In the genomic region with DNA sequence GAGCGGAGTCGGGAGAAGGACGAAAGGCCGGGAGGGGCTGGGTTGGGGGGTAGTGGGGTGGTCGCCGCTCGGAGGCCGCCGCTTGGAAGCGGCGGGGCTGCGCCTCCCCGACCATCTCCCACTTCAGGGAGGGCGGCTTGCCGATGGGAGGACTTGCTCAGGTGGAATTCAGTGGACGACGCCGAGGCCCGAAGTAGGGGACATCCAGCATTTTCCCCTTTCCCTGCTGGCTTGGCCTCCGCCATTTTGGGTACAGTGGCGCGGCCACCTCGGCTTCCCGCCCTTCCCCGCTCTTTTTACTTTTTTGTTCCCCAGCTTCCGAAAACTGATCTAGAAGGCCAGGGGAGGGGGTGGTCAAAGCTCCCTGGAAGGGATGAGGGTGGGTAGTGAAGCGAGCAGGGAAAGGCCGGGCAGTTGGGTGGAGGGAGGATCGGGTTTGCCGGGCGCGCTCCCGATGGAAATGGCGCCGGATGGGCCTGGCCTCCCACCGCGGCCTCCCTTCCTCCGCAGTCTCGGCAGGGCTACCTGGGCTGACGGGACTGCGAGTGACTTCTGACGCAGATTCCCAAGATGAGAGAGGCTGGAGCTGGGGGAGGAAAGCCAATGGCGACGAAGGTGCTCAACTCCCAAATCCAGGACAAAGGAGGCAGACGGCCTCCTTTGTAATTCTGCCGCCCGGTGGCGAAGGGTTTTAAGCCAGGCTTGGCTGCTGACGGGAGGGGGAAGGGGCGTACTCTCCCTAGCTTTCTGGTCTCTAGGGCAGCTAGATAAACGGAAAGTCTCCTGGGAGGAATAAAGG, we compare ENCODE assay signal across 1 cellular context.
TF ChIP-seq lines count a peak whose summit lies in the region.

A gene (minus strand): TSS at position 670 of the 799 bp plus-strand sequence. CDS start 26,084 bp downstream, outside the sequence.

TF ChIP-seq in K562, 482 proteins besides CTCF, POLR2A, EP300 and RAD21 (continued from another document and continues in another):
- TF ChIP-seq MYBL2 (IDR thresholded peaks at IDR 0.05; ENCODE audit: low read depth) = peak; percentile 72
- TF ChIP-seq MYBL2 (CRISPR knock-in tag; IDR thresholded peaks at IDR 0.05; ENCODE audit: borderline replicate concordance) = no peak
- TF ChIP-seq, protein P1, sequence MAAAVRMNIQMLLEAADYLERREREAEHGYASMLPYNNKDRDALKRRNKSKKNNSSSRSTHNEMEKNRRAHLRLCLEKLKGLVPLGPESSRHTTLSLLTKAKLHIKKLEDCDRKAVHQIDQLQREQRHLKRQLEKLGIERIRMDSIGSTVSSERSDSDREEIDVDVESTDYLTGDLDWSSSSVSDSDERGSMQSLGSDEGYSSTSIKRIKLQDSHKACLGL (CRISPR knock-in tag; IDR thresholded peaks at IDR 0.05; ENCODE audit: borderline replicate concordance, poor library complexity, severe bottlenecking) = no peak
- peak; percentile 38; the same call in 1 of the 2 replicates for TF ChIP-seq ZNF282 (CRISPR knock-in tag; IDR thresholded peaks at IDR 0.05)
- TF ChIP-seq, protein P2, sequence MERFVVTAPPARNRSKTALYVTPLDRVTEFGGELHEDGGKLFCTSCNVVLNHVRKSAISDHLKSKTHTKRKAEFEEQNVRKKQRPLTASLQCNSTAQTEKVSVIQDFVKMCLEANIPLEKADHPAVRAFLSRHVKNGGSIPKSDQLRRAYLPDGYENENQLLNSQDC (CRISPR knock-in tag; IDR thresholded peaks at IDR 0.05) = no peak
- TF ChIP-seq, protein P3, sequence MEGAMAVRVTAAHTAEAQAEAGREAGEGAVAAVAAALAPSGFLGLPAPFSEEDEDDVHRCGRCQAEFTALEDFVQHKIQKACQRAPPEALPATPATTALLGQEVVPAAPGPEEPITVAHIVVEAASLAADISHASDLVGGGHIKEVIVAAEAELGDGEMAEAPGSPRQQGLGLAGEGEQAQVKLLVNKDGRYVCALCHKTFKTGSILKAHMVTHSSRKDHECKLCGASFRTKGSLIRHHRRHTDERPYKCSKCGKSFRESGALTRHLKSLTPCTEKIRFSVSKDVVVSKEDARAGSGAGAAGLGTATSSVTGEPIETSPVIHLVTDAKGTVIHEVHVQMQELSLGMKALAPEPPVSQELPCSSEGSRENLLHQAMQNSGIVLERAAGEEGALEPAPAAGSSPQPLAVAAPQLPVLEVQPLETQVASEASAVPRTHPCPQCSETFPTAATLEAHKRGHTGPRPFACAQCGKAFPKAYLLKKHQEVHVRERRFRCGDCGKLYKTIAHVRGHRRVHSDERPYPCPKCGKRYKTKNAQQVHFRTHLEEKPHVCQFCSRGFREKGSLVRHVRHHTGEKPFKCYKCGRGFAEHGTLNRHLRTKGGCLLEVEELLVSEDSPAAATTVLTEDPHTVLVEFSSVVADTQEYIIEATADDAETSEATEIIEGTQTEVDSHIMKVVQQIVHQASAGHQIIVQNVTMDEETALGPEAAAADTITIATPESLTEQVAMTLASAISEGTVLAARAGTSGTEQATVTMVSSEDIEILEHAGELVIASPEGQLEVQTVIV (CRISPR knock-in tag; IDR thresholded peaks at IDR 0.05; ENCODE audit: borderline replicate concordance) = no peak
- TF ChIP-seq SAFB (IDR thresholded peaks at IDR 0.05; ENCODE audit: borderline replicate concordance, low read depth, low read length) = no peak
- no peak for TF ChIP-seq TCF3 (CRISPR knock-in tag; IDR thresholded peaks at IDR 0.05)
- no peak for TF ChIP-seq NFE2 (IDR thresholded peaks at IDR 0.05; ENCODE audit: low read depth)
- TF ChIP-seq, protein P4, sequence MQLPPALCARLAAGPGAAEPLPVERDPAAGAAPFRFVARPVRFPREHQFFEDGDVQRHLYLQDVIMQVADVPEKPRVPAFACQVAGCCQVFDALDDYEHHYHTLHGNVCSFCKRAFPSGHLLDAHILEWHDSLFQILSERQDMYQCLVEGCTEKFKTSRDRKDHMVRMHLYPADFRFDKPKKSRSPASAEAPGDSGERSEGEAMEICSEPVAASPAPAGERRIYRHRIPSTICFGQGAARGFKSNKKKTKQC (CRISPR knock-in tag; IDR thresholded peaks at IDR 0.05) = peak; percentile 86
- no peak for TF ChIP-seq ZFP30 (CRISPR knock-in tag; IDR thresholded peaks at IDR 0.05; ENCODE audit: borderline replicate concordance)
- peak; percentile 48; the same call in 1 of the 2 replicates for TF ChIP-seq DMBX1 (CRISPR knock-in tag; IDR thresholded peaks at IDR 0.05; ENCODE audit: borderline replicate concordance)
- no peak for TF ChIP-seq NR2C1 (IDR thresholded peaks at IDR 0.05)
- no peak for TF ChIP-seq NR2C1 (tag; IDR thresholded peaks at IDR 0.05)
- peak; percentile 67 for TF ChIP-seq SMARCA4 (IDR thresholded peaks at IDR 0.05)
- no peak for TF ChIP-seq SMARCB1 (IDR thresholded peaks at IDR 0.05; ENCODE audit: insufficient read length, low read depth)
- no peak for TF ChIP-seq DNMT1 (IDR thresholded peaks at IDR 0.05)
- no peak for TF ChIP-seq ZNF79 (CRISPR knock-in tag; IDR thresholded peaks at IDR 0.05; ENCODE audit: low read depth)
- TF ChIP-seq MED1 (CRISPR knock-in tag; IDR thresholded peaks at IDR 0.05; ENCODE audit: borderline replicate concordance) = no peak
- TF ChIP-seq TAF1 (IDR thresholded peaks at IDR 0.05; ENCODE audit: control insufficient read depth, extremely low read depth, insufficient read depth, low read length, severe bottlenecking) = peak; percentile 70
- TF ChIP-seq GATAD2B (IDR thresholded peaks at IDR 0.05; ENCODE audit: borderline replicate concordance) = no peak
- TF ChIP-seq ZNF347 (CRISPR knock-in tag; IDR thresholded peaks at IDR 0.05; ENCODE audit: low read depth) = 0 out of 2 replicates have a peak, but pooled peaks have one; percentile 26
- TF ChIP-seq, protein P5, sequence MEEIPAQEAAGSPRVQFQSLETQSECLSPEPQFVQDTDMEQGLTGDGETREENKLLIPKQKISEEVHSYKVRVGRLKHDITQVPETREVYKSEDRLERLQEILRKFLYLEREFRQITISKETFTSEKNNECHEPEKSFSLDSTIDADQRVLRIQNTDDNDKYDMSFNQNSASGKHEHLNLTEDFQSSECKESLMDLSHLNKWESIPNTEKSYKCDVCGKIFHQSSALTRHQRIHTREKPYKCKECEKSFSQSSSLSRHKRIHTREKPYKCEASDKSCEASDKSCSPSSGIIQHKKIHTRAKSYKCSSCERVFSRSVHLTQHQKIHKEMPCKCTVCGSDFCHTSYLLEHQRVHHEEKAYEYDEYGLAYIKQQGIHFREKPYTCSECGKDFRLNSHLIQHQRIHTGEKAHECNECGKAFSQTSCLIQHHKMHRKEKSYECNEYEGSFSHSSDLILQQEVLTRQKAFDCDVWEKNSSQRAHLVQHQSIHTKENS (CRISPR knock-in tag; IDR thresholded peaks at IDR 0.05) = no peak
- no peak for TF ChIP-seq HDGF (IDR thresholded peaks at IDR 0.05)
- TF ChIP-seq ZC3H8 (IDR thresholded peaks at IDR 0.05) = no peak
- no peak for TF ChIP-seq ZNF507 (tag; conservative IDR thresholded peaks at IDR 0.05)
- no peak for TF ChIP-seq ZNF778 (CRISPR knock-in tag; IDR thresholded peaks at IDR 0.05)
- peak; percentile 80; the same call in 1 of the 2 replicates for TF ChIP-seq NR2F6 (CRISPR knock-in tag; IDR thresholded peaks at IDR 0.05)
- peak; percentile 29 for TF ChIP-seq FIP1L1 (IDR thresholded peaks at IDR 0.05; ENCODE audit: low read depth, low read length, poor library complexity, severe bottlenecking)
- TF ChIP-seq, protein P6, sequence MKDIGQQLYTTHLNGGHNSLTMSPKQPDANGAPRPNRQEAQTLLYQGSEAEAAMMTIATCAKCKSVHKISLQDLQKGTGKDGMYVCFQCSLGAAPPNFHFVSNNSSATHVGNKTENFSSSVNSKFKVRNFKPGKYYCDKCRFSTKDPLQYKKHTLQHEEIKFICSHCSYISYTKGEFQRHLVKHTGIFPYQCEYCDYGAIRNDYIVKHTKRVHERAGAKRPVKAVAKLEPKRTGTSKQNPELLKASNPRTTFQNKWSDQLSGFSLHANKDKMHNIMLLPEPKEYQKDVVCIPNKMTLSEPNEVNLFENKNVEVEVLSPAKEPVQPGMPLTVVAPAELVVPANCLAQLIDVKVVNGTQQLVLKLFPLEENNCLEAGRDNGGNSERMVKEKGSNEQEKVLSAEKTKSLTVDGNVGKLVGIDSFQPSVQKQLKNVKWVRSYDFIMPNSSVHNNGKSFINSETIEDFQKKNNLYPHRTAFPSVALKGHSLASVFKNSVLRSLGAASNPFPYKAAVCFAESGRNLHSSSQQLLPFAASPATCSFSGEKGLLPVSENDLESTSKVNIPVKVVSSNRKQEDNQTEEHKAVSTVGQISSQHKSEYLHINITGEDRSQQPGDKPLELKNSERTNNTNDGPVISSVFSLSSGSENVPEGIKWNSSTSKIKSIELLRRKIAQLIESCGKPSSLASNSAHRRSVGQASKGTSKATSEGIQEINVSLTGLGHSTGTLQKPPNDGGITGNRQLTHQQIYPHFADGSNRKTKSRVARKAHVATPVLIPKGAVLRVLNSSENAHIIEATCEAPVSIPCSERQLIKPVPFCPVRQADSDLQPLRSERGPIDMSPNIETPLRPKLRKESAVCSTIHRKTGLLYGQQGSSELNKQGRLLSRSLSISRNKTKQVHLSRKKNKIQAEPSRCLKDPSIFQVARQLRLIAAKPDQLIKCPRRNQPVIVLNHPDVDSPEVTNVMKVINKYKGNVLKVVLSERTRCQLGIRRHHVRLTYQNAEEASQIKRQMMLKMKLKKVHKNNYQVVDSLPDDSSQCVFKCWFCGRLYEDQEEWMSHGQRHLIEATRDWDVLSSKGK (CRISPR knock-in tag; IDR thresholded peaks at IDR 0.05) = no peak
- TF ChIP-seq EWSR1 (IDR thresholded peaks at IDR 0.05; ENCODE audit: borderline replicate concordance, low read depth, partially characterized antibody) = no peak
- TF ChIP-seq PHF21A (IDR thresholded peaks at IDR 0.05; ENCODE audit: borderline replicate concordance, low read depth) = no peak
- TF ChIP-seq BACH1 (tag; IDR thresholded peaks at IDR 0.05) = no peak
- TF ChIP-seq SRSF3 (IDR thresholded peaks at IDR 0.05; ENCODE audit: insufficient read depth, low read length) = peak; percentile 29; the same call in 1 of the 2 replicates
- TF ChIP-seq ATF7 (IDR thresholded peaks at IDR 0.05) = peak; percentile 63
- no peak for TF ChIP-seq ZNF436 (CRISPR knock-in tag; IDR thresholded peaks at IDR 0.05)
- no peak for TF ChIP-seq RHOXF2B (CRISPR knock-in tag; conservative IDR thresholded peaks at IDR 0.05)
- TF ChIP-seq NFIC (IDR thresholded peaks at IDR 0.05) = peak; percentile 65
- TF ChIP-seq CHD1 (IDR thresholded peaks at IDR 0.05; ENCODE audit: low read length) = peak; percentile 96
- no peak for TF ChIP-seq CCNT2 (IDR thresholded peaks at IDR 0.05; ENCODE audit: borderline replicate concordance, extremely low read depth, insufficient read length, low read depth, low read length)
- TF ChIP-seq IFI16 (CRISPR knock-in tag; IDR thresholded peaks at IDR 0.05) = no peak
- TF ChIP-seq ARID1B (IDR thresholded peaks at IDR 0.05) = peak; percentile 48
- TF ChIP-seq, protein P7, sequence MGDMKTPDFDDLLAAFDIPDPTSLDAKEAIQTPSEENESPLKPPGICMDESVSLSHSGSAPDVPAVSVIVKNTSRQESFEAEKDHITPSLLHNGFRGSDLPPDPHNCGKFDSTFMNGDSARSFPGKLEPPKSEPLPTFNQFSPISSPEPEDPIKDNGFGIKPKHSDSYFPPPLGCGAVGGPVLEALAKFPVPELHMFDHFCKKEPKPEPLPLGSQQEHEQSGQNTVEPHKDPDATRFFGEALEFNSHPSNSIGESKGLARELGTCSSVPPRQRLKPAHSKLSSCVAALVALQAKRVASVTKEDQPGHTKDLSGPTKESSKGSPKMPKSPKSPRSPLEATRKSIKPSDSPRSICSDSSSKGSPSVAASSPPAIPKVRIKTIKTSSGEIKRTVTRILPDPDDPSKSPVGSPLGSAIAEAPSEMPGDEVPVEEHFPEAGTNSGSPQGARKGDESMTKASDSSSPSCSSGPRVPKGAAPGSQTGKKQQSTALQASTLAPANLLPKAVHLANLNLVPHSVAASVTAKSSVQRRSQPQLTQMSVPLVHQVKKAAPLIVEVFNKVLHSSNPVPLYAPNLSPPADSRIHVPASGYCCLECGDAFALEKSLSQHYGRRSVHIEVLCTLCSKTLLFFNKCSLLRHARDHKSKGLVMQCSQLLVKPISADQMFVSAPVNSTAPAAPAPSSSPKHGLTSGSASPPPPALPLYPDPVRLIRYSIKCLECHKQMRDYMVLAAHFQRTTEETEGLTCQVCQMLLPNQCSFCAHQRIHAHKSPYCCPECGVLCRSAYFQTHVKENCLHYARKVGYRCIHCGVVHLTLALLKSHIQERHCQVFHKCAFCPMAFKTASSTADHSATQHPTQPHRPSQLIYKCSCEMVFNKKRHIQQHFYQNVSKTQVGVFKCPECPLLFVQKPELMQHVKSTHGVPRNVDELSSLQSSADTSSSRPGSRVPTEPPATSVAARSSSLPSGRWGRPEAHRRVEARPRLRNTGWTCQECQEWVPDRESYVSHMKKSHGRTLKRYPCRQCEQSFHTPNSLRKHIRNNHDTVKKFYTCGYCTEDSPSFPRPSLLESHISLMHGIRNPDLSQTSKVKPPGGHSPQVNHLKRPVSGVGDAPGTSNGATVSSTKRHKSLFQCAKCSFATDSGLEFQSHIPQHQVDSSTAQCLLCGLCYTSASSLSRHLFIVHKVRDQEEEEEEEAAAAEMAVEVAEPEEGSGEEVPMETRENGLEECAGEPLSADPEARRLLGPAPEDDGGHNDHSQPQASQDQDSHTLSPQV (IDR thresholded peaks at IDR 0.05) = no peak; the same call in 1 of the 2 replicates
- TF ChIP-seq, protein P8, sequence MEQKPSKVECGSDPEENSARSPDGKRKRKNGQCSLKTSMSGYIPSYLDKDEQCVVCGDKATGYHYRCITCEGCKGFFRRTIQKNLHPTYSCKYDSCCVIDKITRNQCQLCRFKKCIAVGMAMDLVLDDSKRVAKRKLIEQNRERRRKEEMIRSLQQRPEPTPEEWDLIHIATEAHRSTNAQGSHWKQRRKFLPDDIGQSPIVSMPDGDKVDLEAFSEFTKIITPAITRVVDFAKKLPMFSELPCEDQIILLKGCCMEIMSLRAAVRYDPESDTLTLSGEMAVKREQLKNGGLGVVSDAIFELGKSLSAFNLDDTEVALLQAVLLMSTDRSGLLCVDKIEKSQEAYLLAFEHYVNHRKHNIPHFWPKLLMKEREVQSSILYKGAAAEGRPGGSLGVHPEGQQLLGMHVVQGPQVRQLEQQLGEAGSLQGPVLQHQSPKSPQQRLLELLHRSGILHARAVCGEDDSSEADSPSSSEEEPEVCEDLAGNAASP (IDR thresholded peaks at IDR 0.05) = no peak
- TF ChIP-seq FOXA1 (IDR thresholded peaks at IDR 0.05; ENCODE audit: borderline replicate concordance) = no peak
- TF ChIP-seq HDAC1 (IDR thresholded peaks at IDR 0.05) = peak in 1 of 2 experiments; percentile 84; a peak in 2 of 4 replicates
- TF ChIP-seq DIDO1 (tag; IDR thresholded peaks at IDR 0.05; ENCODE audit: low read depth) = 0 out of 2 replicates have a peak, but pooled peaks have one; percentile 49
- peak; percentile 95 for TF ChIP-seq NBN (IDR thresholded peaks at IDR 0.05; ENCODE audit: low read depth)
- no peak for TF ChIP-seq ZNF77 (CRISPR knock-in tag; IDR thresholded peaks at IDR 0.05)
- TF ChIP-seq ZNF274 (IDR thresholded peaks at IDR 0.05; ENCODE audit: borderline replicate concordance, low read depth, low read length) = no peak
- TF ChIP-seq SLC30A9 (CRISPR knock-in tag; IDR thresholded peaks at IDR 0.05) = no peak
- TF ChIP-seq ZNF165 (CRISPR knock-in tag; IDR thresholded peaks at IDR 0.05; ENCODE audit: borderline replicate concordance) = peak; percentile 58; the same call in 1 of the 2 replicates
- 0 out of 2 replicates have a peak, but pooled peaks have one; percentile 22 for TF ChIP-seq SMAD3 (CRISPR knock-in tag; conservative IDR thresholded peaks at IDR 0.05)
